Comparison of ENCODE assay signal across 34 cellular contexts in genomic region chr9:38128752-38129270, GRCh38.
"Had no signal": no experiment of that assay in that cellular context is flagged by ENCODE, and none has a peak within 500 bp of the region (broad histone marks: within the 10 kb centered on the region; RNA-seq: fewer than 3 reads in every experiment).

No MANE protein-coding gene starts in this region.

- H3K4me3 ChIP-seq: SK-N-MC had no signal

- H3K4me3 Mint-ChIP-seq: activated CD8-positive, alpha-beta T cell treated with anti-CD3 and anti-CD28 coated beads for 36 hours; activated naive CD8-positive, alpha-beta T cell treated with anti-CD3 and anti-CD28 coated beads for 36 hours; activated T-cell treated with anti-CD3 and anti-CD28 coated beads, Interleukin-2, amount 50 U/mL, for 72 hours; activated T-helper 17 cell treated with anti-CD3 and anti-CD28 coated beads, Interleukin-2, amount 50 U/mL, for 72 hours had no signal

- H3K36me3 ChIP-seq: brain microvascular endothelial cell, WERI-Rb-1 had no signal

- ATAC-seq: activated CD8-positive, alpha-beta T cell treated with anti-CD3 and anti-CD28 coated beads for 36 hours; activated T-cell treated with anti-CD3 and anti-CD28 coated beads, Interleukin-2, amount 50 U/mL, for 72 hours; activated T-helper 17 cell treated with anti-CD3 and anti-CD28 coated beads, Interleukin-2, amount 50 U/mL, for 72 hours; PC-3 had no signal

- H3K27ac Mint-ChIP-seq: activated CD8-positive, alpha-beta T cell treated with anti-CD3 and anti-CD28 coated beads for 36 hours; activated naive CD8-positive, alpha-beta T cell treated with anti-CD3 and anti-CD28 coated beads for 36 hours; activated T-cell treated with anti-CD3 and anti-CD28 coated beads, Interleukin-2, amount 50 U/mL, for 72 hours; activated T-helper 17 cell treated with anti-CD3 and anti-CD28 coated beads, Interleukin-2, amount 50 U/mL, for 72 hours had no signal

- FAIRE-seq: RCC 7860 had no signal

- H3K27ac ChIP-seq: brain microvascular endothelial cell, RWPE1, SK-N-MC, WERI-Rb-1 had no signal

- H3K9me3 Mint-ChIP-seq: activated CD8-positive, alpha-beta T cell treated with anti-CD3 and anti-CD28 coated beads for 36 hours; activated naive CD8-positive, alpha-beta T cell treated with anti-CD3 and anti-CD28 coated beads for 36 hours; activated T-cell treated with anti-CD3 and anti-CD28 coated beads, Interleukin-2, amount 50 U/mL, for 72 hours; activated T-helper 17 cell treated with anti-CD3 and anti-CD28 coated beads, Interleukin-2, amount 50 U/mL, for 72 hours had no signal

- H3K36me3 Mint-ChIP-seq: activated naive CD8-positive, alpha-beta T cell treated with anti-CD3 and anti-CD28 coated beads for 36 hours had no signal

- DNase-seq: activated CD4-positive, alpha-beta T cell treated with anti-CD3 and anti-CD28 coated beads for 1 hour; activated CD4-positive, alpha-beta T cell treated with anti-CD3 and anti-CD28 coated beads for 48 hours; activated CD4-positive, alpha-beta T cell treated with anti-CD3 and anti-CD28 coated beads, Interleukin-2, amount 50 U/mL, for 4 hours; activated CD4-positive, CD25-positive, alpha-beta regulatory T cell; activated CD8-positive, alpha-beta T cell treated with anti-CD3 and anti-CD28 coated beads for 36 hours; activated effector memory CD4-positive, alpha-beta T cell treated with anti-CD3 and anti-CD28 coated beads, Interleukin-2, amount 50 U/mL, for 16 hours; activated naive CD4-positive, alpha-beta T cell; activated naive CD4-positive, alpha-beta T cell treated with anti-CD3 and anti-CD28 coated beads, Interleukin-2, amount 50 U/mL, for 16 hours; activated naive CD8-positive, alpha-beta T cell treated with anti-CD3 and anti-CD28 coated beads for 36 hours; activated T-cell treated with anti-CD3 and anti-CD28 coated beads, Interleukin-2, amount 50 U/mL, for 1 hour; activated T-cell treated with anti-CD3 and anti-CD28 coated beads, Interleukin-2, amount 50 U/mL, for 72 hours; amniotic stem cell; aorta; brain microvascular endothelial cell; central memory CD4-positive, alpha-beta T cell; NCI-H1092 treated with DMSO at 0.1 percent for 48 hours; NCI-H1417; NCI-H146; NCI-H187; NCI-H2029 treated with DMSO at 0.1 percent for 48 hours; NCI-H2107; NCI-H2171; NCI-H510A; NCI-H526; NCI-H748 treated with DMSO at 0.1 percent for 48 hours; NK-92 treated with Interleukin-12 subunit alpha and Interleukin-12 subunit beta, amount 100 ng/mL, for 24 hours; PC-3; Right ventricle myocardium superior; T1000; WERI-Rb-1 had no signal

- H3K4me1 Mint-ChIP-seq: activated naive CD8-positive, alpha-beta T cell treated with anti-CD3 and anti-CD28 coated beads for 36 hours; activated T-helper 17 cell treated with anti-CD3 and anti-CD28 coated beads, Interleukin-2, amount 50 U/mL, for 72 hours had no signal
